ENCODE assay signal across 1 cellular context in the genomic region with DNA sequence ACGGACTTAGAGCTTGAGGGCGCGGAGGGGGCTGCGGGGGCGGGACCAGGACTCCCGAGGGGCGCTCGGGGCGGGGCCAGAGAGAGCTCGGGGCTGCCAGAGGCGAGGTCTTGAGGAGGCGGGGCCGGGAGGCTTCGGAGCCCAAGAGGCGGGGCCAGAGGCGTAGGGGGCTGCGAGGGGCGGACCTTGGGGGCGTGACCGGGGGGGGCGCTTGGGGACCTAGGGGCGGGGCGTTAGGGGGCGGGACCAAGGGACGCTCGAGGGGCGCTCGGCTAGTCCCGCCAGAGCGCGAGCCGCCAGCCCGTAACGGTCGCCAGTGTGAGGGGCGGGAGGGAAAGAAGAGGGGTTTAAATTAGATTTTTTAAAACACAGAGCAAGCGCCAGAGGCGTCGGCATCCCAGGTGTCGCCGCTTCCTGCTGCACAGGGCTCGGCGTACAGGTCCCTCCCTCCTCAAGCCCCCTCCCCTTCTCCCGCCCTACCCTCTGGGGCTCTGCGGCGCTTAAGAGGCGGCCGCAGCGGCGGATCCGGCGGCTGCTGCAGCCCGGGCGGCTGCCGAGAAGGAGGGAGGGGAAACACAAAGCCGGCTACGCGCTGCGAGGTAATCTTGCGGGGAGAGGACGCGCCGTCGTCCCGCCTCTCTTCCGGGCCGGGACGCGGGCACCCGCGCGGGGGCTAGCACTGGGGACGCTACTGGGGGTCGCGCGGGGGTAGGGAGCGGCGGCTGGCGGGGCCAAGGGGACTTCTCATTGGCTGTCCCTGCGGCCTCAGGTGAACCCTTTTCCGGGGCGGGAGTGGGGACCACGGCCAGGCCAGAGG.
TF ChIP-seq lines count a peak whose summit lies in the region.

A gene with protein sequence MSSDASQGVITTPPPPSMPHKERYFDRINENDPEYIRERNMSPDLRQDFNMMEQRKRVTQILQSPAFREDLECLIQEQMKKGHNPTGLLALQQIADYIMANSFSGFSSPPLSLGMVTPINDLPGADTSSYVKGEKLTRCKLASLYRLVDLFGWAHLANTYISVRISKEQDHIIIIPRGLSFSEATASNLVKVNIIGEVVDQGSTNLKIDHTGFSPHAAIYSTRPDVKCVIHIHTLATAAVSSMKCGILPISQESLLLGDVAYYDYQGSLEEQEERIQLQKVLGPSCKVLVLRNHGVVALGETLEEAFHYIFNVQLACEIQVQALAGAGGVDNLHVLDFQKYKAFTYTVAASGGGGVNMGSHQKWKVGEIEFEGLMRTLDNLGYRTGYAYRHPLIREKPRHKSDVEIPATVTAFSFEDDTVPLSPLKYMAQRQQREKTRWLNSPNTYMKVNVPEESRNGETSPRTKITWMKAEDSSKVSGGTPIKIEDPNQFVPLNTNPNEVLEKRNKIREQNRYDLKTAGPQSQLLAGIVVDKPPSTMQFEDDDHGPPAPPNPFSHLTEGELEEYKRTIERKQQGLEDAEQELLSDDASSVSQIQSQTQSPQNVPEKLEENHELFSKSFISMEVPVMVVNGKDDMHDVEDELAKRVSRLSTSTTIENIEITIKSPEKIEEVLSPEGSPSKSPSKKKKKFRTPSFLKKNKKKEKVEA (plus strand): TSS at position 284 of the 817 bp plus-strand sequence. CDS start 92,670 bp downstream, outside the sequence.

TF ChIP-seq in HepG2, 621 proteins besides CTCF, POLR2A, EP300 and RAD21 (continued from another document):
- TF ChIP-seq KDM5B (CRISPR knock-in tag; IDR thresholded peaks at IDR 0.05; ENCODE audit: borderline replicate concordance) (no peak; the same call in 1 of the 2 replicates), MZF1 (CRISPR knock-in tag; IDR thresholded peaks at IDR 0.05; ENCODE audit: borderline replicate concordance) (no peak), ZNF879 (CRISPR knock-in tag; IDR thresholded peaks at IDR 0.05) (no peak), NR1H2 (CRISPR knock-in tag; IDR thresholded peaks at IDR 0.05; ENCODE audit: borderline replicate concordance, low read depth) (no peak), HDAC6 (IDR thresholded peaks at IDR 0.05; ENCODE audit: low read depth, low read length) (no peak), NFATC3 (CRISPR knock-in tag; IDR thresholded peaks at IDR 0.05) (no peak)
TF ChIP-seq in HepG2: peak in this region for 115.
